ENCODE assay signal across 2 cellular contexts in the genomic region with DNA sequence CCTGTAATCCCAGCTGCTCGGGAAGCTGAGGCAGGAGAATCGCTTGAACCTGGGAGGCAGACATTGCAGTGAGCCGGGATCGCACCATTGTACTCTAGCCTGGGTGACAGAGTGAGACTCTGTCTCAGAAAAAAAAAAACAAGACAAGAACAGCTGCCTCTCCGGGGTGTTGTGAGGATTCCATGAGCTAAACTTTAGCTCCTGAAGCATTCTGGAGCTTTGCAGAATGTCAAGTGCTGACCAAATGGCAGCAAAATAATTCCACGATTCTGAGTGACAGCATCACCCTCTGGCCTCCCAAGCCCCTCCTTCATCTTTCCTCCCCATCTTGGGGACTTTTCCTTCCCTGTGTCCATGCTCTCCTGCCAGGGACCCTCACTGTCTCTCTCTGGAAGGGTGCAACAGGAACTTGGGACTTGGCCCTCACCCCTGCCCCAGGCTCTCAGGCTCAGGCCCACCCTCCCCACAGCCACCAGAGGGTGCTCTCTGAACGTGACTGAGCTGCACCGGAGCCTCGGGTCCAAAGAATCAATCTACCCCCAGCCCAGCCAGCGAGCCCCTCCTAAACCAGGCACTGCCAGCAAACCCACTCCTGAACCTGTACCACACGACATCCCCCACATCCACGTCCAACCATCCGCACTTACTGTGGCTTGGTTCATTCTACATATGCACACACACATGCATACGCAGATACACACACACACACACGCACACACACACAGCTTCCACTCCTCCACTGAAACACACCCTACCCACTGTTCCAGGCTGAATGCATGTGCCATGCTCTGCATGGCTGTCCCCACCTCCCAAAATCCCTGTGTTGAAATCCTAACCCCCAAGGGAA.
TF ChIP-seq lines count a peak whose summit lies in the region.

No MANE protein-coding gene starts in this region.

TF ChIP-seq in GM23338, 12 proteins besides CTCF, POLR2A, EP300 and RAD21 (continued from another document):
- no peak for TF ChIP-seq STAT1 (IDR thresholded peaks at IDR 0.05; ENCODE audit: unreplicated experiment)
- no peak for TF ChIP-seq REST (IDR thresholded peaks at IDR 0.05; ENCODE audit: unreplicated experiment)
- TF ChIP-seq CREB1 (CRISPR knock-in tag; IDR thresholded peaks at IDR 0.05; ENCODE audit: low read depth): no peak
- TF ChIP-seq EZH2phosphoT487 (IDR thresholded peaks at IDR 0.05; ENCODE audit: unreplicated experiment): no peak

TF ChIP-seq in GM12878, 131 proteins besides CTCF, POLR2A, EP300 and RAD21 (continued from another document):
- TF ChIP-seq POU2F2 (IDR thresholded peaks at IDR 0.05; ENCODE audit: borderline replicate concordance, low read depth, low read length): peak; percentile 6; the same call in 1 of the 3 replicates
- peak; percentile 48 to 52; a peak in 2 of 4 replicates for TF ChIP-seq BHLHE40 (IDR thresholded peaks at IDR 0.05; ENCODE audit: borderline replicate concordance in 1 of 2, low read depth in 2 of 2, low read length in 1 of 2)
- peak; percentile 89 for TF ChIP-seq SMC3 (IDR thresholded peaks at IDR 0.05; ENCODE audit: borderline replicate concordance, low read length)
- TF ChIP-seq YY1 (IDR thresholded peaks at IDR 0.05; ENCODE audit: low read depth, low read length): 0 out of 2 replicates have a peak, but pooled peaks have one; percentile 28
- TF ChIP-seq IRF5 (IDR thresholded peaks at IDR 0.05; ENCODE audit: borderline replicate concordance): no peak
